Comparison of ENCODE assay signal across 27 cellular contexts in the genomic region with DNA sequence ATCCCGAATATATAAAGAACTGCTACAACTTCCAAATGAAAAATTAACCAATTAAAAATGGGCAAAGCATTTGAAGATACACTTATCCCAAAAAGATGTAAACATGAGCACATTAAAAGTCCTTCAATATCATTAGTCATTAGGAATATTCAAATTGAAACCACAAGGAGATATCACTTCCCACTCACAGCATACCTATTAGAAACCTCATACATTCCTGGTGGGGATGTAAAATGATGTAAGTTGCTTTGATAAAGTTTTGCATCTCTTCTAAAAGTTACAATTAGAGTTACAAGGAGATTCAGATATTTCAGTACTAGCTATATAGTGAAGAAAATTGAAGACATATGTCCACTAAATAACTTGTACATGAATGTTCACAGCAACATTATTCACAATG.
DNase-seq lines count a peak whose midpoint lies in the region; ATAC-seq and TF ChIP-seq lines count a peak whose summit lies in the region.
"Had no signal": no experiment of that assay in that cellular context is flagged by ENCODE, and none has a peak within 500 bp of the region (broad histone marks: within the 10 kb centered on the region; RNA-seq: fewer than 3 reads in every experiment).

No MANE protein-coding gene starts in this region.

- H3K4me1 ChIP-seq in mammary epithelial cell (ENCODE audit: insufficient read depth, low read length) (no peaks in the 10 kb centered on the region), foreskin keratinocyte (no peaks in the 10 kb centered on the region)
- H3K4me1 ChIP-seq: BLaER1, tibial artery had no signal

- H3K9me3 Mint-ChIP-seq in MCF 10A (ENCODE audit: unreplicated experiment): no peaks in the 10 kb centered on the region
- H3K9me3 Mint-ChIP-seq in activated naive CD4-positive, alpha-beta T cell treated with anti-CD3 and anti-CD28 coated beads, Interleukin-2, amount 10 ng/mL, durations not matched to agents 7 days and 5 days: peaks cover 2% of the 10 kb centered on the region

- dilution Hi-C loops in mammary epithelial cell (cut with HindIII; ENCODE audit: low sequenced_read_pairs): no loop called here

- H3K27me3 Mint-ChIP-seq in MCF 10A (ENCODE audit: insufficient read depth, unreplicated experiment): no peaks in the 10 kb centered on the region
- H3K27me3 Mint-ChIP-seq in activated naive CD4-positive, alpha-beta T cell treated with anti-CD3 and anti-CD28 coated beads, Interleukin-2, amount 10 ng/mL, durations not matched to agents 7 days and 5 days: no peaks in the 10 kb centered on the region
- H3K27me3 Mint-ChIP-seq: activated B cell treated with CpG ODN at 0.5 μM for 24 hours; activated CD8-positive, alpha-beta T cell treated with anti-CD3 and anti-CD28 coated beads for 36 hours; central memory CD8-positive, alpha-beta T cell; naive B cell; stimulated activated naive CD8-positive, alpha-beta T cell treated with anti-CD3 and anti-CD28 coated beads, Interleukin-15, amount 100 ng/mL, for 72 hours had no signal

- H3K4me3 Mint-ChIP-seq in MCF 10A (ENCODE audit: unreplicated experiment): no peak overlapping the region
- H3K4me3 Mint-ChIP-seq in activated naive CD4-positive, alpha-beta T cell treated with anti-CD3 and anti-CD28 coated beads, Interleukin-2, amount 10 ng/mL, durations not matched to agents 7 days and 5 days: no peak overlapping the region
- H3K4me3 Mint-ChIP-seq: activated B cell treated with CpG ODN at 0.5 μM for 24 hours; activated CD8-positive, alpha-beta T cell treated with anti-CD3 and anti-CD28 coated beads for 36 hours; central memory CD8-positive, alpha-beta T cell; naive B cell; stimulated activated naive CD8-positive, alpha-beta T cell treated with anti-CD3 and anti-CD28 coated beads, Interleukin-15, amount 100 ng/mL, for 72 hours had no signal

- H3K36me3 ChIP-seq in mammary epithelial cell (ENCODE audit: insufficient read depth, low read length): no peaks in the 10 kb centered on the region
- H3K36me3 ChIP-seq: BLaER1, MG63, tibial artery had no signal

- H3K79me2 ChIP-seq in mammary epithelial cell (ENCODE audit: insufficient read depth, low read length): no peaks in the 10 kb centered on the region

- H3K4me3 ChIP-seq in mammary epithelial cell (replicated peaks in 1 of 3; ENCODE audit: insufficient read depth in 1 of 3, low read depth in 2 of 3, low read length in 3 of 3): no peak overlapping the region
- H3K4me3 ChIP-seq in astrocyte of the cerebellum (ENCODE audit: low read depth, low read length): no peak overlapping the region
- H3K4me3 ChIP-seq: BLaER1, MG63, tibial artery had no signal

- WGBS in mammary epithelial cell (ENCODE audit: low coverage, missing lambda C conversion rate): 92% methylated on average over 1 of the region's 1 CpG

- DNase-seq in mammary epithelial cell (peak; percentile 1), MCF 10A (ENCODE audit: unreplicated experiment) (no peak), astrocyte of the cerebellum (ENCODE audit: low read depth) (peak; percentile 15), foreskin keratinocyte (peak; percentile 30 to 69), NCI-H510A treated with DMSO at 0.1 percent for 48 hours (lab: John Stamatoyannopoulos, UW) (no peak)
- no peak for DNase-seq in activated T-cell treated with anti-CD3 and anti-CD28 coated beads, Interleukin-2, amount 50 U/mL, for 48 hours
- DNase-seq in activated naive CD4-positive, alpha-beta T cell treated with anti-CD3 and anti-CD28 coated beads, Interleukin-2, amount 10 ng/mL, durations not matched to agents 7 days and 5 days: no peak
- DNase-seq: 8988T; activated B cell treated with CpG ODN at 0.5 μM for 24 hours; activated CD8-positive, alpha-beta T cell treated with anti-CD3 and anti-CD28 coated beads for 36 hours; activated naive CD4-positive, alpha-beta T cell; amniotic stem cell; kidney; MG63; naive B cell; NCI-H1436; NCI-H2171; NCI-H526; occipital lobe; stimulated activated naive CD8-positive, alpha-beta T cell treated with anti-CD3 and anti-CD28 coated beads, Interleukin-15, amount 100 ng/mL, for 72 hours; T1000; tibial artery had no signal

- no TSS peak for BruUV-seq in mammary epithelial cell (replicated peaks; lab: Mats Ljungman, UMichigan)
- BruUV-seq in MCF 10A (replicated peaks; lab: Mats Ljungman, UMichigan): no TSS peak

- H3K4me2 ChIP-seq in mammary epithelial cell (ENCODE audit: insufficient read depth, low read depth, low read length): no peak overlapping the region
- H3K4me2 ChIP-seq: BLaER1 had no signal

- CTCF ChIA-PET in mammary epithelial cell (lab: Charles Lee; ENCODE audit: low non-redundant PET) (no interaction called here), MCF 10A (lab: Yijun Ruan, JAX) (no interaction called here)
- CTCF ChIA-PET in activated naive CD4-positive, alpha-beta T cell treated with anti-CD3 and anti-CD28 coated beads, Interleukin-2, amount 10 ng/mL, durations not matched to agents 7 days and 5 days (lab: Charles Lee): no interaction called here

- no peak overlapping the region for H3K27ac Mint-ChIP-seq in MCF 10A (ENCODE audit: low read depth, unreplicated experiment)
- no peak overlapping the region for H3K27ac Mint-ChIP-seq in activated naive CD4-positive, alpha-beta T cell treated with anti-CD3 and anti-CD28 coated beads, Interleukin-2, amount 10 ng/mL, durations not matched to agents 7 days and 5 days
- H3K27ac Mint-ChIP-seq: activated B cell treated with CpG ODN at 0.5 μM for 24 hours; activated CD8-positive, alpha-beta T cell treated with anti-CD3 and anti-CD28 coated beads for 36 hours; naive B cell; stimulated activated naive CD8-positive, alpha-beta T cell treated with anti-CD3 and anti-CD28 coated beads, Interleukin-15, amount 100 ng/mL, for 72 hours had no signal

- H3K27me3 ChIP-seq in mammary epithelial cell (ENCODE audit: insufficient read depth, low read length) (no peaks in the 10 kb centered on the region), foreskin keratinocyte (no peaks in the 10 kb centered on the region)
- H3K27me3 ChIP-seq: BLaER1, MG63, tibial artery had no signal

- H4K20me1 ChIP-seq in mammary epithelial cell (ENCODE audit: insufficient read depth, low read length): no peaks in the 10 kb centered on the region
- H4K20me1 ChIP-seq: BLaER1 had no signal

- no peaks in the 10 kb centered on the region for H3K4me1 Mint-ChIP-seq in MCF 10A (ENCODE audit: insufficient read depth, unreplicated experiment)
- H3K4me1 Mint-ChIP-seq in activated naive CD4-positive, alpha-beta T cell treated with anti-CD3 and anti-CD28 coated beads, Interleukin-2, amount 10 ng/mL, durations not matched to agents 7 days and 5 days: no peaks in the 10 kb centered on the region
- H3K4me1 Mint-ChIP-seq: activated B cell treated with CpG ODN at 0.5 μM for 24 hours; central memory CD8-positive, alpha-beta T cell; naive B cell; stimulated activated naive CD8-positive, alpha-beta T cell treated with anti-CD3 and anti-CD28 coated beads, Interleukin-15, amount 100 ng/mL, for 72 hours had no signal

- ATAC-seq in foreskin keratinocyte: no peak
- no peak for ATAC-seq in GM21390 (IDR thresholded peaks at IDR 0.05; ENCODE audit: unreplicated experiment)
- ATAC-seq: activated CD8-positive, alpha-beta T cell treated with anti-CD3 and anti-CD28 coated beads for 36 hours; stimulated activated naive CD8-positive, alpha-beta T cell treated with anti-CD3 and anti-CD28 coated beads, Interleukin-15, amount 100 ng/mL, for 72 hours had no signal

- TF ChIP-seq CTCF in mammary epithelial cell (conservative IDR thresholded peaks at IDR 0.05 in 1 of 2, IDR thresholded peaks at IDR 0.05 in 1 of 2; ENCODE audit: extremely low read depth in 1 of 2, insufficient read depth in 1 of 2, low read depth in 1 of 2, low read length in 2 of 2) (no peak), MCF 10A (IDR thresholded peaks at IDR 0.05; ENCODE audit: unreplicated experiment) (no peak), astrocyte of the cerebellum (IDR thresholded peaks at IDR 0.05; ENCODE audit: low read depth, low read length, missing control alignments) (no peak), foreskin keratinocyte (conservative IDR thresholded peaks at IDR 0.05) (no peak)

- in situ Hi-C loops in mammary epithelial cell (cut with MboI; ENCODE audit: low sequenced_read_pairs in 2 of 2) (no loop called here), astrocyte of the cerebellum (cut with HindIII; ENCODE audit: low sequenced_read_pairs) (no loop called here)

- no peak overlapping the region for H3K27ac ChIP-seq in mammary epithelial cell (ENCODE audit: insufficient read depth, low read depth, low read length)
- H3K27ac ChIP-seq in foreskin keratinocyte: no peak overlapping the region
- H3K27ac ChIP-seq: BLaER1, epithelial cell of prostate, RWPE1, tibial artery had no signal

- H3K9ac ChIP-seq in mammary epithelial cell (ENCODE audit: insufficient read depth, low read length): no peak overlapping the region
- H3K9ac ChIP-seq: BLaER1 had no signal

- intact Hi-C loops in mammary epithelial cell (cut with micrococcal nuclease): no loop called here
- intact Hi-C loops in MCF 10A (cut with micrococcal nuclease): no loop called here

- H3K36me3 Mint-ChIP-seq in MCF 10A (ENCODE audit: insufficient read depth, unreplicated experiment): no peaks in the 10 kb centered on the region
- no peaks in the 10 kb centered on the region for H3K36me3 Mint-ChIP-seq in activated naive CD4-positive, alpha-beta T cell treated with anti-CD3 and anti-CD28 coated beads, Interleukin-2, amount 10 ng/mL, durations not matched to agents 7 days and 5 days
- H3K36me3 Mint-ChIP-seq: naive B cell had no signal

- H3K9me3 ChIP-seq in mammary epithelial cell (replicated peaks; ENCODE audit: insufficient read depth, low read length): no peaks in the 10 kb centered on the region
- H3K9me3 ChIP-seq: BLaER1, MG63, tibial artery had no signal

- H2AFZ ChIP-seq in mammary epithelial cell (ENCODE audit: low read depth, low read length): no peak overlapping the region

- POLR2A ChIA-PET in MCF 10A (lab: Yijun Ruan, JAX): no interaction called here

Comparison
In these comparisons a context has a peak if more than half of its experiments do, and no peak if none do; other contexts are left out.
1. DNase-seq: peak in mammary epithelial cell (single experiment), astrocyte of the cerebellum (single experiment) and foreskin keratinocyte (2 of 2); none in MCF 10A (single experiment), activated T-cell treated with anti-CD3 and anti-CD28 coated beads, Interleukin-2, amount 50 U/mL, for 48 hours (0 of 2), activated naive CD4-positive, alpha-beta T cell treated with anti-CD3 and anti-CD28 coated beads, Interleukin-2, amount 10 ng/mL, durations not matched to agents 7 days and 5 days (single experiment) and NCI-H510A treated with DMSO at 0.1 percent for 48 hours (single experiment).